25 cellular contexts compared by ENCODE assay signal in genomic region chr14:31051023-31051422, GRCh38.
"Had no signal": no experiment of that assay in that cellular context is flagged by ENCODE, and none has a peak within 500 bp of the region (broad histone marks: within the 10 kb centered on the region; RNA-seq: fewer than 3 reads in every experiment).

No MANE protein-coding gene starts in this region.

- H3K27me3 ChIP-seq: pancreas, sigmoid colon, spleen, suprapubic skin, tibial artery, upper lobe of right lung, uterus had no signal

- H3K27ac Mint-ChIP-seq: naive thymus-derived CD8-positive, alpha-beta T cell; nephron; stimulated activated effector memory CD8-positive, alpha-beta T cell treated with anti-CD3 and anti-CD28 coated beads, Interleukin-12 subunit alpha, Interleukin-12 subunit beta, amount 100 ng/mL, for 72 hours; stimulated activated naive CD8-positive, alpha-beta T cell treated with anti-CD3 and anti-CD28 coated beads, Interleukin-15, Interleukin-2, amounts not matched to agents 100 ng/mL and 50 ng/mL, for 24 hours had no signal

- H3K4me1 ChIP-seq: prostate gland, uterus had no signal

- H3K9me3 ChIP-seq: left ventricle myocardium inferior, pancreas, prostate gland, sigmoid colon, spleen, suprapubic skin, thoracic aorta, tibial artery, upper lobe of right lung, uterus had no signal

- H3K36me3 Mint-ChIP-seq: stimulated activated effector memory CD8-positive, alpha-beta T cell treated with anti-CD3 and anti-CD28 coated beads, Interleukin-12 subunit alpha, Interleukin-12 subunit beta, amount 100 ng/mL, for 72 hours had no signal

- H3K4me3 ChIP-seq: left ventricle myocardium inferior, pancreas, prostate gland, sigmoid colon, spleen, suprapubic skin, thoracic aorta, tibial artery, upper lobe of right lung, uterus had no signal

- H3K9me3 Mint-ChIP-seq: naive thymus-derived CD8-positive, alpha-beta T cell; nephron; neural crest cell; stimulated activated effector memory CD8-positive, alpha-beta T cell treated with anti-CD3 and anti-CD28 coated beads, Interleukin-12 subunit alpha, Interleukin-12 subunit beta, amount 100 ng/mL, for 72 hours; stimulated activated naive CD8-positive, alpha-beta T cell treated with anti-CD3 and anti-CD28 coated beads, Interleukin-15, Interleukin-2, amounts not matched to agents 100 ng/mL and 50 ng/mL, for 24 hours had no signal

- H3K4me3 Mint-ChIP-seq: naive thymus-derived CD8-positive, alpha-beta T cell; nephron; neural crest cell; stimulated activated effector memory CD8-positive, alpha-beta T cell treated with anti-CD3 and anti-CD28 coated beads, Interleukin-12 subunit alpha, Interleukin-12 subunit beta, amount 100 ng/mL, for 72 hours; stimulated activated naive CD8-positive, alpha-beta T cell treated with anti-CD3 and anti-CD28 coated beads, Interleukin-15, Interleukin-2, amounts not matched to agents 100 ng/mL and 50 ng/mL, for 24 hours had no signal

- H3K27me3 Mint-ChIP-seq: naive thymus-derived CD8-positive, alpha-beta T cell; stimulated activated naive CD8-positive, alpha-beta T cell treated with anti-CD3 and anti-CD28 coated beads, Interleukin-15, Interleukin-2, amounts not matched to agents 100 ng/mL and 50 ng/mL, for 24 hours had no signal

- H3K36me3 ChIP-seq: left ventricle myocardium inferior, pancreas, prostate gland, sigmoid colon, spleen, suprapubic skin, thoracic aorta, tibial artery, upper lobe of right lung, uterus had no signal

- H3K4me1 Mint-ChIP-seq: neural crest cell; stimulated activated effector memory CD8-positive, alpha-beta T cell treated with anti-CD3 and anti-CD28 coated beads, Interleukin-12 subunit alpha, Interleukin-12 subunit beta, amount 100 ng/mL, for 72 hours had no signal

- H3K27ac ChIP-seq: left ventricle myocardium inferior, pancreas, prostate gland, sigmoid colon, spleen, suprapubic skin, thoracic aorta, tibial artery, upper lobe of right lung, uterus had no signal

- DNase-seq: hypothalamus; islet precursor cell; left ventricle myocardium inferior; naive thymus-derived CD8-positive, alpha-beta T cell; nucleus accumbens; pancreas; posterior cingulate gyrus; retina; right cardiac atrium; sigmoid colon; small intestine; spleen; stimulated activated CD4-positive, alpha-beta T cell treated with anti-CD3 and anti-CD28 coated beads, Interleukin-4, amount 100 ng/mL, for 24 hours; stimulated activated naive CD4-positive, alpha-beta T cell; tibial artery; trophoblast cell; upper lobe of right lung; uterus had no signal

- ATAC-seq: naive thymus-derived CD8-positive, alpha-beta T cell; pancreas; right cardiac atrium; stimulated activated effector memory CD8-positive, alpha-beta T cell treated with anti-CD3 and anti-CD28 coated beads, Interleukin-12 subunit alpha, Interleukin-12 subunit beta, amount 100 ng/mL, for 72 hours; upper lobe of right lung had no signal

- FAIRE-seq: pancreas, small intestine had no signal
